Comparison of ENCODE assay signal across 30 cellular contexts in genomic region chr18:61575419-61575818, GRCh38.
A peak's percentile ranks its signal among the peaks of the same experiment; 100 is the strongest.
DNase-seq lines count a peak whose midpoint lies in the region; ATAC-seq, FAIRE-seq and TF ChIP-seq lines count a peak whose summit lies in the region.
"Had no signal": no experiment of that assay in that cellular context is flagged by ENCODE, and none has a peak within 500 bp of the region (broad histone marks: within the 10 kb centered on the region; RNA-seq: fewer than 3 reads in every experiment).

No MANE protein-coding gene starts in this region.

- H3K4me3 ChIP-seq in OCI-LY3 (ENCODE audit: low read length), result no peak overlapping the region
- no peak overlapping the region for H3K4me3 ChIP-seq in H1 (ENCODE audit: extremely low read depth in 1 of 4, insufficient read depth in 2 of 4, low read depth in 3 of 4, low read length in 4 of 4)
- H3K4me3 ChIP-seq in mesendoderm (ENCODE audit: low read length), result no peak overlapping the region
- H3K4me3 ChIP-seq: breast epithelium, heart right ventricle, left lung had no signal

- FAIRE-seq in H1 (lab: Jason Lieb, UNC), result peak; percentile 73
- FAIRE-seq: A204.1, colon, urothelium cell line had no signal

- no peak for TF ChIP-seq EP300 in H1 (IDR thresholded peaks at IDR 0.05; ENCODE audit: borderline replicate concordance in 1 of 2, low read depth in 2 of 2, low read length in 2 of 2)

- H3K56ac ChIP-seq in H1 (replicated peaks; ENCODE audit: insufficient read length, low read depth, low read length) (no peak overlapping the region), mesendoderm (ENCODE audit: low read length) (no peak overlapping the region)

- H3K9me3 ChIP-seq in OCI-LY3 (ENCODE audit: insufficient read depth, low read length), result no peaks in the 10 kb centered on the region
- no peaks in the 10 kb centered on the region for H3K9me3 ChIP-seq in H1 (ENCODE audit: insufficient read depth in 2 of 2, low read depth in 1 of 2, low read length in 1 of 2)
- H3K9me3 ChIP-seq: BE2C, breast epithelium had no signal

- CTCF ChIA-PET in H1 (lab: Charles Lee; ENCODE audit: partially characterized antibody), result no interaction called here

- POLR2A ChIA-PET in H1 (lab: Charles Lee; ENCODE audit: partially characterized antibody), result no interaction called here

- ATAC-seq in GM19463 (IDR thresholded peaks at IDR 0.05; ENCODE audit: unreplicated experiment), result no peak
- ATAC-seq: activated T-cell treated with anti-CD3 and anti-CD28 coated beads, Interleukin-2, amount 50 U/mL, for 72 hours; HCT116; heart right ventricle; left lung had no signal

- no peak overlapping the region for H3K14ac ChIP-seq in H1 (ENCODE audit: insufficient read length)

- no peak overlapping the region for H2AK5ac ChIP-seq in H1 (ENCODE audit: low read depth, low read length)
- no peak overlapping the region for H2AK5ac ChIP-seq in mesendoderm (ENCODE audit: low read length)

- H2BK120ac ChIP-seq in H1 (replicated peaks; ENCODE audit: low read depth, low read length) (no peak overlapping the region), mesendoderm (ENCODE audit: low read depth, low read length) (no peak overlapping the region)

- no peak overlapping the region for H4K91ac ChIP-seq in H1 (replicated peaks; ENCODE audit: insufficient read length, low read length)

- no peak for TF ChIP-seq POLR2A in H1 (IDR thresholded peaks at IDR 0.05; ENCODE audit: control extremely low read depth in 1 of 2, low read depth in 2 of 2, low read length in 2 of 2)

- no peaks in the 10 kb centered on the region for H3K23me2 ChIP-seq in H1 (ENCODE audit: low read depth, low read length)

- no peaks in the 10 kb centered on the region for H3K79me2 ChIP-seq in OCI-LY3 (ENCODE audit: low read length)
- no peaks in the 10 kb centered on the region for H3K79me2 ChIP-seq in H1 (ENCODE audit: control insufficient read depth in 1 of 2, insufficient read depth in 2 of 2, low read length in 2 of 2)
- no peaks in the 10 kb centered on the region for H3K79me2 ChIP-seq in mesendoderm (ENCODE audit: control insufficient read depth, insufficient read depth, low read length)

- H3K36me3 ChIP-seq in OCI-LY3 (replicated peaks; ENCODE audit: low read depth, low read length) (no peaks in the 10 kb centered on the region), H1 (ENCODE audit: control insufficient read depth in 2 of 4, insufficient read depth in 4 of 4, low read length in 3 of 4) (no peaks in the 10 kb centered on the region), mesendoderm (ENCODE audit: control insufficient read depth, insufficient read depth, low read length) (no peaks in the 10 kb centered on the region)
- H3K36me3 ChIP-seq: BE2C, breast epithelium, left lung had no signal

- H2BK15ac ChIP-seq in H1 (ENCODE audit: low read length), result no peak overlapping the region
- no peak overlapping the region for H2BK15ac ChIP-seq in mesendoderm (replicated peaks; ENCODE audit: low read depth)

- TF ChIP-seq RAD21 in H1 (IDR thresholded peaks at IDR 0.05 in 1 of 2, conservative IDR thresholded peaks at IDR 0.05 in 1 of 2; ENCODE audit: low read depth in 2 of 2, low read length in 2 of 2), result no peak

- H2AFZ ChIP-seq in OCI-LY3 (ENCODE audit: low read depth, low read length) (no peak overlapping the region), H1 (ENCODE audit: low read length) (no peak overlapping the region)

- H3K4me1 ChIP-seq in OCI-LY3 (ENCODE audit: low read length), result peaks cover 16% of the 10 kb centered on the region
- H3K4me1 ChIP-seq in H1 (replicated peaks in 1 of 4; ENCODE audit: control insufficient read depth in 3 of 4, insufficient read depth in 4 of 4, low read length in 3 of 4), result peaks cover 0 to 3% (median 0%) of the 10 kb centered on the region in 4 experiments; a peak in 1 of 7 replicates
- no peaks in the 10 kb centered on the region for H3K4me1 ChIP-seq in mesendoderm (ENCODE audit: control insufficient read depth, low read depth, low read length)
- H3K4me1 ChIP-seq: BE2C, breast epithelium, left lung had no signal

- DNase-seq in AG08395 (ENCODE audit: low spot score) (peak; percentile 21), H1 (ENCODE audit: low read depth in 1 of 2, low spot score in 2 of 2) (no peak), mesendoderm (peak; percentile 85), activated gamma-delta T cell (lab: John Stamatoyannopoulos, UW) (no peak), LoVo (ENCODE audit: low spot score) (no peak), NCI-H2171 treated with DMSO at 0.1 percent for 48 hours (lab: John Stamatoyannopoulos, UW) (no peak)
- DNase-seq: activated naive CD4-positive, alpha-beta T cell treated with Interleukin-2 at 50 U/mL for 16 hours; activated T-cell treated with anti-CD3 and anti-CD28 coated beads, Interleukin-2, amount 50 U/mL, for 72 hours; amniotic stem cell; BE2C; DMS53; effector CD8-positive, alpha-beta T cell; erythroblast; GF-D8; heart right ventricle; KG1; left lung; NCI-H1436; NCI-H2107; OCI-M1; Right ventricle myocardium superior; stimulated activated naive CD4-positive, alpha-beta T cell; T1000 had no signal

- H2BK12ac ChIP-seq in H1 (ENCODE audit: low read depth, low read length), result no peak overlapping the region

- H3K18ac ChIP-seq in H1 (ENCODE audit: extremely low read depth, low read length) (no peak overlapping the region), mesendoderm (ENCODE audit: low read length) (no peak overlapping the region)

- H3K4ac ChIP-seq in H1 (replicated peaks; ENCODE audit: insufficient read length, low read depth, low read length) (no peak overlapping the region), mesendoderm (ENCODE audit: low read depth, low read length) (no peak overlapping the region)

- H2BK5ac ChIP-seq in H1 (ENCODE audit: low read depth, low read length) (no peak overlapping the region), mesendoderm (ENCODE audit: low read length) (no peak overlapping the region)

- no peak overlapping the region for H3K9ac ChIP-seq in OCI-LY3 (ENCODE audit: low read length)
- no peak overlapping the region for H3K9ac ChIP-seq in H1 (replicated peaks in 1 of 4; ENCODE audit: extremely low read depth in 1 of 4, low read depth in 3 of 4, low read length in 3 of 4)
- H3K9ac ChIP-seq in mesendoderm (ENCODE audit: low read length), result no peak overlapping the region

- H4K20me1 ChIP-seq in OCI-LY3 (ENCODE audit: insufficient read depth, low read length), result no peaks in the 10 kb centered on the region
- no peaks in the 10 kb centered on the region for H4K20me1 ChIP-seq in H1 (replicated peaks in 1 of 2; ENCODE audit: control insufficient read depth in 1 of 2, insufficient read depth in 2 of 2, low read length in 2 of 2)

- no peak overlapping the region for H3K27ac ChIP-seq in OCI-LY3 (ENCODE audit: low read length)
- no peak overlapping the region for H3K27ac ChIP-seq in H1 (ENCODE audit: low read depth, low read length)
- H3K27ac ChIP-seq in mesendoderm (ENCODE audit: low read depth, low read length), result no peak overlapping the region
- H3K27ac ChIP-seq: breast epithelium, heart right ventricle, left lung had no signal

- 93% methylated on average over 3 of the region's 3 CpGs; no CpG with 5 or more reads in 1 of the 2 experiments for WGBS in H1 (ENCODE audit: extremely low coverage in 1 of 2, insufficient coverage in 1 of 2, insufficient read length in 1 of 2, insufficient replicate concordance in 2 of 2, low coverage in 1 of 2, low lambda C conversion rate in 2 of 2, missing lambda C conversion rate in 1 of 2), 2 experiments
- no CpG with 5 or more reads among the region's 3 CpGs for WGBS in mesendoderm (ENCODE audit: extremely low coverage, insufficient coverage, low lambda C conversion rate)

- H3K27me3 ChIP-seq in OCI-LY3 (ENCODE audit: low read depth, low read length) (peaks cover 51% of the 10 kb centered on the region), H1 (replicated peaks in 1 of 4; ENCODE audit: control insufficient read depth in 3 of 4, extremely low read depth in 1 of 4, insufficient read depth in 3 of 4, low read length in 3 of 4) (no peaks in the 10 kb centered on the region), mesendoderm (ENCODE audit: insufficient read depth, low read length, poor library complexity) (no peaks in the 10 kb centered on the region)
- H3K27me3 ChIP-seq: BE2C, breast epithelium, heart right ventricle, left lung had no signal

- H3K23ac ChIP-seq in H1 (ENCODE audit: insufficient read length) (no peak overlapping the region), mesendoderm (ENCODE audit: low read length) (no peak overlapping the region)

- H4K5ac ChIP-seq in H1 (ENCODE audit: insufficient read length, low read depth, low read length), result no peak overlapping the region
- no peak overlapping the region for H4K5ac ChIP-seq in mesendoderm (ENCODE audit: low read length)

- H4K8ac ChIP-seq in H1 (ENCODE audit: extremely low read depth, insufficient read depth, low read length), result no peak overlapping the region
- peak overlapping the region; percentile 86 for H4K8ac ChIP-seq in mesendoderm (ENCODE audit: low read depth, low read length)

- TF ChIP-seq CTCF in OCI-LY3 (IDR thresholded peaks at IDR 0.05; ENCODE audit: low read depth, low read length) (no peak), H1 (IDR thresholded peaks at IDR 0.05; ENCODE audit: control extremely low read depth in 1 of 3, insufficient read depth in 1 of 3, low read depth in 1 of 3, low read length in 3 of 3) (no peak)

- peak overlapping the region; percentile 1; the same call in 1 of the 2 replicates for H3K4me2 ChIP-seq in OCI-LY3 (ENCODE audit: low read length)
- no peak overlapping the region for H3K4me2 ChIP-seq in H1 (ENCODE audit: insufficient read depth in 1 of 2, low read depth in 2 of 2, low read length in 2 of 2)
- no peak overlapping the region for H3K4me2 ChIP-seq in mesendoderm (ENCODE audit: low read length)

- H2BK20ac ChIP-seq in H1 (ENCODE audit: low read length), result no peak overlapping the region

- H3K79me1 ChIP-seq in H1 (ENCODE audit: low read depth, low read length), result no peaks in the 10 kb centered on the region
- H3K79me1 ChIP-seq in mesendoderm (ENCODE audit: low read length), result no peaks in the 10 kb centered on the region

TF ChIP-seq in H1, 55 proteins besides CTCF, POLR2A, EP300 and RAD21:
- TF ChIP-seq TEAD4 (IDR thresholded peaks at IDR 0.05; ENCODE audit: low read depth, low read length), result peak; percentile 96
- TF ChIP-seq RXRA (IDR thresholded peaks at IDR 0.05; ENCODE audit: insufficient read depth, low read depth, low read length), result no peak
- peak; percentile 36; the same call in 1 of the 2 replicates for TF ChIP-seq SRF (IDR thresholded peaks at IDR 0.05; ENCODE audit: low read depth, low read length)

Comparison
In these comparisons a context has a peak if more than half of its experiments do, and no peak if none do; other contexts are left out.
1. DNase-seq: peak in AG08395 (single experiment) and mesendoderm (single experiment); none in H1 (0 of 2), activated gamma-delta T cell (single experiment), LoVo (single experiment) and NCI-H2171 treated with DMSO at 0.1 percent for 48 hours (single experiment).